ENCODE assay signal across 8 cellular contexts in the genomic region with DNA sequence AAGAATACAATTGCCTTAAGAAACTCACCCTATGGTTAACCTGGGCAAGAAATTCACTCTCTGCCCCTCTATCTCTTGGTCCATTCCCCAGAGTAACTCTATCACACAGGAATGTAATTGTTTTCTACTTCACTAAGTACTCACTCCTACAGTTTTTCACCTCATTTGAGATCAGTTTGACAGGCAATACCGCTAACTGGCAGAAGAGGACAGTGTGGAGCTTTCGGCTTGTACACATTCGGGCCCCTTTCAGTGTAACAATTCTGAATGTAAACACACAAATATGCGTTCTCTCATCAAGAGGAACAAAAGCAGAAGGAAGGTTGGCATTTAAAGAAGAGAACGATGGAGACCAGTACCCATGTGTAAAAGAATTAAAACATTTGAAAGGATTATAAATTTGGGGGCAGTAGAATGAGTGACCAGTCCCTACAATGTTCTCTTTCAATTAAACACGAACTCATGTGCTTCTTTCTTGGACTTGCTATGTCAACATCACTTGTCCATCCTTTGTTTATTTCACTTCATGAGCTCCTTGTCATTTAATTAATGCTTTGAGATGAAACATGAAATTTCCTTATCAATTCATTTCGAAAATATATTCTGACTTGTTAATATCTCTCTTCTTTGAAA.
DNase-seq lines count a peak whose midpoint lies in the region; ATAC-seq lines count a peak whose summit lies in the region.

No MANE protein-coding gene starts in this region.

- no peaks in the 10 kb centered on the region for H3K9me3 ChIP-seq in SK-N-MC (ENCODE audit: low read depth, low read length)

- no peak overlapping the region for H3K9ac ChIP-seq in SK-N-MC (ENCODE audit: insufficient read length)

- 0 out of 2 replicates have a peak overlapping the region, but pooled peaks have one; percentile 23 for H3K4me3 ChIP-seq in SK-N-MC

- no peak overlapping the region for H3K27ac ChIP-seq in SK-N-MC

- no peaks in the 10 kb centered on the region for H3K36me3 ChIP-seq in SK-N-MC (ENCODE audit: insufficient read depth, low read length)

- ATAC-seq in HG03442 (IDR thresholded peaks at IDR 0.05; ENCODE audit: unreplicated experiment) (peak; percentile 75), GM19324 (IDR thresholded peaks at IDR 0.05; ENCODE audit: low FRiP score, unreplicated experiment) (no peak)

- DNase-seq in DMS 273 (lab: John Stamatoyannopoulos, UW; ENCODE audit: unreplicated experiment) (peak; percentile 71), DMS 273 treated with DMSO at 0.1 percent for 48 hours (lab: John Stamatoyannopoulos, UW) (no peak), SK-N-MC (ENCODE audit: low read depth, low spot score) (peak; percentile 24), iPS-NIHi11 (ENCODE audit: low spot score) (peak; percentile 60), activated T-cell treated with anti-CD3 and anti-CD28 coated beads for 4 hours (no peak)
- no peak for DNase-seq in activated CD8-positive, alpha-beta memory T cell treated with anti-CD3 and anti-CD28 coated beads for 24 hours

Comparison
In these comparisons a context has a peak if more than half of its experiments do, and no peak if none do; other contexts are left out.
1. DNase-seq: peak in DMS 273 (single experiment), SK-N-MC (single experiment) and iPS-NIHi11 (single experiment); none in DMS 273 treated with DMSO at 0.1 percent for 48 hours (single experiment), activated CD8-positive, alpha-beta memory T cell treated with anti-CD3 and anti-CD28 coated beads for 24 hours (single experiment) and activated T-cell treated with anti-CD3 and anti-CD28 coated beads for 4 hours (single experiment).